Comparison of ENCODE assay signal across 1 cellular context in the genomic region with DNA sequence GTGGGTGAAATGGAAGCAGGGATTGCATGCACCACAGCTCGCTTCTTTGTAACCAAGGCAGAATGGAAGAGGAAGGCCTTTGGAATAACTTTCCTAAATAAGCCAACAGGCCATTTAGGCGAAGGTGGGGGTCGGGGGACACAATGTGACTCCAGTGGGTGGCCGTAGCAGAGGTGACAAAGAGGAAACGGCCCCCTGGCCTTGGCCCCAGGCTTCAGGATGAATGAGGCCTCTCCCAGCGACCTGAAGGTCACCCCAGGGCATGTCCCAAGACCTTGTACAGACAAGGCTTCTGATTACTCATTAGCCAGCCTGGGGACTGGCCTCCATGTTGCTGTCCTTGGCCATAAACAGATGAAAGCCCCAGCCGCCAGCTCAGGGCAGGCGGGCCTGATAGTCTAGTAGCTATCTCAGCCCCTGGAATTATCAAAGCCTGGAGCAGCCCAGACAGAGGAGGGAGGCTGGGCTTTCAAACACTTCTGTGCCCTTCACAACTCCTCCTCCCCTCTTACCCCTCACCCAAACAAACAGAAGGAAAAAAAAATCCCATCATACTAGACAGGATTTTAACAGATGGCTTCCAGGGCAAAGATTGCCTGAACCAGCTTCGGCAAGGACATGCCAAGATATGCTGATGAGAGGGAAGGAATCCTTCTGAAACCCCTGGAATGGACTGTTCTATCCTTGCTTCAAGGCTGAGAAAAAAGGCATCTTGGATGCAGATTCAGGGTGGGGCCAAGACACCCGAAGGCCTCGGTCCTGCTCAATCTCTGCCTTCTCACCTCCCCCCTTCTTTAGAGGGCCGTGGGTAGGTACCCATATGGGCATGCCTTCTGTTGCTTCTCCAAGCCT.
A peak's percentile ranks its signal among the peaks of the same experiment; 100 is the strongest.
TF ChIP-seq lines count a peak whose summit lies in the region.

No MANE protein-coding gene starts in this region.

TF ChIP-seq in HepG2, 621 proteins besides CTCF, POLR2A, EP300 and RAD21 (continued from another document and continues in another):
- TF ChIP-seq, protein P1, sequence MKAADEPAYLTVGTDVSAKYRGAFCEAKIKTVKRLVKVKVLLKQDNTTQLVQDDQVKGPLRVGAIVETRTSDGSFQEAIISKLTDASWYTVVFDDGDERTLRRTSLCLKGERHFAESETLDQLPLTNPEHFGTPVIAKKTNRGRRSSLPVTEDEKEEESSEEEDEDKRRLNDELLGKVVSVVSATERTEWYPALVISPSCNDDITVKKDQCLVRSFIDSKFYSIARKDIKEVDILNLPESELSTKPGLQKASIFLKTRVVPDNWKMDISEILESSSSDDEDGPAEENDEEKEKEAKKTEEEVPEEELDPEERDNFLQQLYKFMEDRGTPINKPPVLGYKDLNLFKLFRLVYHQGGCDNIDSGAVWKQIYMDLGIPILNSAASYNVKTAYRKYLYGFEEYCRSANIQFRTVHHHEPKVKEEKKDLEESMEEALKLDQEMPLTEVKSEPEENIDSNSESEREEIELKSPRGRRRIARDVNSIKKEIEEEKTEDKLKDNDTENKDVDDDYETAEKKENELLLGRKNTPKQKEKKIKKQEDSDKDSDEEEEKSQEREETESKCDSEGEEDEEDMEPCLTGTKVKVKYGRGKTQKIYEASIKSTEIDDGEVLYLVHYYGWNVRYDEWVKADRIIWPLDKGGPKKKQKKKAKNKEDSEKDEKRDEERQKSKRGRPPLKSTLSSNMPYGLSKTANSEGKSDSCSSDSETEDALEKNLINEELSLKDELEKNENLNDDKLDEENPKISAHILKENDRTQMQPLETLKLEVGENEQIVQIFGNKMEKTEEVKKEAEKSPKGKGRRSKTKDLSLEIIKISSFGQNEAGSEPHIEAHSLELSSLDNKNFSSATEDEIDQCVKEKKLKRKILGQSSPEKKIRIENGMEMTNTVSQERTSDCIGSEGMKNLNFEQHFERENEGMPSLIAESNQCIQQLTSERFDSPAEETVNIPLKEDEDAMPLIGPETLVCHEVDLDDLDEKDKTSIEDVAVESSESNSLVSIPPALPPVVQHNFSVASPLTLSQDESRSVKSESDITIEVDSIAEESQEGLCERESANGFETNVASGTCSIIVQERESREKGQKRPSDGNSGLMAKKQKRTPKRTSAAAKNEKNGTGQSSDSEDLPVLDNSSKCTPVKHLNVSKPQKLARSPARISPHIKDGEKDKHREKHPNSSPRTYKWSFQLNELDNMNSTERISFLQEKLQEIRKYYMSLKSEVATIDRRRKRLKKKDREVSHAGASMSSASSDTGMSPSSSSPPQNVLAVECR (CRISPR knock-in tag; IDR thresholded peaks at IDR 0.05; ENCODE audit: borderline replicate concordance), result peak; percentile 76; the same call in 1 of the 2 replicates
- 0 out of 2 replicates have a peak, but pooled peaks have one; percentile 66 for TF ChIP-seq ZFP90 (CRISPR knock-in tag; IDR thresholded peaks at IDR 0.05; ENCODE audit: borderline replicate concordance)
- no peak for TF ChIP-seq HDAC6 (IDR thresholded peaks at IDR 0.05; ENCODE audit: low read depth, low read length)
- TF ChIP-seq GABPB1 (CRISPR knock-in tag; IDR thresholded peaks at IDR 0.05), result peak; percentile 79
- no peak for TF ChIP-seq ZZZ3 (CRISPR knock-in tag; IDR thresholded peaks at IDR 0.05; ENCODE audit: borderline replicate concordance)
- no peak for TF ChIP-seq ZNF589 (CRISPR knock-in tag; conservative IDR thresholded peaks at IDR 0.05)
- no peak for TF ChIP-seq ZNF556 (CRISPR knock-in tag; IDR thresholded peaks at IDR 0.05; ENCODE audit: borderline replicate concordance)
- TF ChIP-seq, protein P2, sequence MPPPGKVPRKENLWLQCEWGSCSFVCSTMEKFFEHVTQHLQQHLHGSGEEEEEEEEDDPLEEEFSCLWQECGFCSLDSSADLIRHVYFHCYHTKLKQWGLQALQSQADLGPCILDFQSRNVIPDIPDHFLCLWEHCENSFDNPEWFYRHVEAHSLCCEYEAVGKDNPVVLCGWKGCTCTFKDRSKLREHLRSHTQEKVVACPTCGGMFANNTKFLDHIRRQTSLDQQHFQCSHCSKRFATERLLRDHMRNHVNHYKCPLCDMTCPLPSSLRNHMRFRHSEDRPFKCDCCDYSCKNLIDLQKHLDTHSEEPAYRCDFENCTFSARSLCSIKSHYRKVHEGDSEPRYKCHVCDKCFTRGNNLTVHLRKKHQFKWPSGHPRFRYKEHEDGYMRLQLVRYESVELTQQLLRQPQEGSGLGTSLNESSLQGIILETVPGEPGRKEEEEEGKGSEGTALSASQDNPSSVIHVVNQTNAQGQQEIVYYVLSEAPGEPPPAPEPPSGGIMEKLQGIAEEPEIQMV (CRISPR knock-in tag; IDR thresholded peaks at IDR 0.05; ENCODE audit: low read depth), result no peak
- TF ChIP-seq, protein P3, sequence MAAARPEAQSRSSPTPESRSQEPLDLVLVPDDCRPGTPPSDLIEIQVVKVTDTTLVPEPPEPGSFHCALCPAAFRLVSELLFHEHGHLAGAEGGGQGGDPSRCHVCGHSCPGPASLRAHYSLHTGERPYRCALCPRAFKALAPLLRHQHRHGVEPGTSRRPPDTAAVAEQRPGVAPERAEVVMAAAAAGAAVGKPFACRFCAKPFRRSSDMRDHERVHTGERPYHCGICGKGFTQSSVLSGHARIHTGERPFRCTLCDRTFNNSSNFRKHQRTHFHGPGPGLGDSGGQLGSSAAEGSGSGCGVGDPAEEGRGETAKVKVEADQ (CRISPR knock-in tag; IDR thresholded peaks at IDR 0.05; ENCODE audit: borderline replicate concordance), result peak; percentile 33; the same call in 1 of the 2 replicates
- 0 out of 2 replicates have a peak, but pooled peaks have one; percentile 61 for TF ChIP-seq HNRNPL (IDR thresholded peaks at IDR 0.05; ENCODE audit: low read depth, low read length)
- TF ChIP-seq CHD4 (IDR thresholded peaks at IDR 0.05; ENCODE audit: borderline replicate concordance, low read length), result no peak
- TF ChIP-seq RAD51 (IDR thresholded peaks at IDR 0.05; ENCODE audit: borderline replicate concordance), result no peak
- 0 out of 2 replicates have a peak, but pooled peaks have one; percentile 39 for TF ChIP-seq ZNF703 (CRISPR knock-in tag; IDR thresholded peaks at IDR 0.05; ENCODE audit: borderline replicate concordance)
- TF ChIP-seq, protein P4, sequence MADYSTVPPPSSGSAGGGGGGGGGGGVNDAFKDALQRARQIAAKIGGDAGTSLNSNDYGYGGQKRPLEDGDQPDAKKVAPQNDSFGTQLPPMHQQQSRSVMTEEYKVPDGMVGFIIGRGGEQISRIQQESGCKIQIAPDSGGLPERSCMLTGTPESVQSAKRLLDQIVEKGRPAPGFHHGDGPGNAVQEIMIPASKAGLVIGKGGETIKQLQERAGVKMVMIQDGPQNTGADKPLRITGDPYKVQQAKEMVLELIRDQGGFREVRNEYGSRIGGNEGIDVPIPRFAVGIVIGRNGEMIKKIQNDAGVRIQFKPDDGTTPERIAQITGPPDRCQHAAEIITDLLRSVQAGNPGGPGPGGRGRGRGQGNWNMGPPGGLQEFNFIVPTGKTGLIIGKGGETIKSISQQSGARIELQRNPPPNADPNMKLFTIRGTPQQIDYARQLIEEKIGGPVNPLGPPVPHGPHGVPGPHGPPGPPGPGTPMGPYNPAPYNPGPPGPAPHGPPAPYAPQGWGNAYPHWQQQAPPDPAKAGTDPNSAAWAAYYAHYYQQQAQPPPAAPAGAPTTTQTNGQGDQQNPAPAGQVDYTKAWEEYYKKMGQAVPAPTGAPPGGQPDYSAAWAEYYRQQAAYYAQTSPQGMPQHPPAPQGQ (CRISPR knock-in tag; IDR thresholded peaks at IDR 0.05; ENCODE audit: borderline replicate concordance), result no peak
- TF ChIP-seq ZFP62 (CRISPR knock-in tag; IDR thresholded peaks at IDR 0.05), result no peak
- TF ChIP-seq, protein P5, sequence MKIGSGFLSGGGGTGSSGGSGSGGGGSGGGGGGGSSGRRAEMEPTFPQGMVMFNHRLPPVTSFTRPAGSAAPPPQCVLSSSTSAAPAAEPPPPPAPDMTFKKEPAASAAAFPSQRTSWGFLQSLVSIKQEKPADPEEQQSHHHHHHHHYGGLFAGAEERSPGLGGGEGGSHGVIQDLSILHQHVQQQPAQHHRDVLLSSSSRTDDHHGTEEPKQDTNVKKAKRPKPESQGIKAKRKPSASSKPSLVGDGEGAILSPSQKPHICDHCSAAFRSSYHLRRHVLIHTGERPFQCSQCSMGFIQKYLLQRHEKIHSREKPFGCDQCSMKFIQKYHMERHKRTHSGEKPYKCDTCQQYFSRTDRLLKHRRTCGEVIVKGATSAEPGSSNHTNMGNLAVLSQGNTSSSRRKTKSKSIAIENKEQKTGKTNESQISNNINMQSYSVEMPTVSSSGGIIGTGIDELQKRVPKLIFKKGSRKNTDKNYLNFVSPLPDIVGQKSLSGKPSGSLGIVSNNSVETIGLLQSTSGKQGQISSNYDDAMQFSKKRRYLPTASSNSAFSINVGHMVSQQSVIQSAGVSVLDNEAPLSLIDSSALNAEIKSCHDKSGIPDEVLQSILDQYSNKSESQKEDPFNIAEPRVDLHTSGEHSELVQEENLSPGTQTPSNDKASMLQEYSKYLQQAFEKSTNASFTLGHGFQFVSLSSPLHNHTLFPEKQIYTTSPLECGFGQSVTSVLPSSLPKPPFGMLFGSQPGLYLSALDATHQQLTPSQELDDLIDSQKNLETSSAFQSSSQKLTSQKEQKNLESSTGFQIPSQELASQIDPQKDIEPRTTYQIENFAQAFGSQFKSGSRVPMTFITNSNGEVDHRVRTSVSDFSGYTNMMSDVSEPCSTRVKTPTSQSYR (CRISPR knock-in tag; IDR thresholded peaks at IDR 0.05; ENCODE audit: borderline replicate concordance), result peak; percentile 64
- peak; percentile 63; the same call in 1 of the 2 replicates for TF ChIP-seq ZNF235 (CRISPR knock-in tag; IDR thresholded peaks at IDR 0.05; ENCODE audit: borderline replicate concordance)
- no peak for TF ChIP-seq ZNF543 (CRISPR knock-in tag; IDR thresholded peaks at IDR 0.05)
- peak; percentile 80; the same call in 1 of the 2 replicates for TF ChIP-seq ZNF124 (CRISPR knock-in tag; IDR thresholded peaks at IDR 0.05)
- 0 out of 2 replicates have a peak, but pooled peaks have one; percentile 75 for TF ChIP-seq ZNF614 (CRISPR knock-in tag; IDR thresholded peaks at IDR 0.05; ENCODE audit: borderline replicate concordance)
- TF ChIP-seq ZNF720 (CRISPR knock-in tag; IDR thresholded peaks at IDR 0.05), result no peak
- TF ChIP-seq, protein P6, sequence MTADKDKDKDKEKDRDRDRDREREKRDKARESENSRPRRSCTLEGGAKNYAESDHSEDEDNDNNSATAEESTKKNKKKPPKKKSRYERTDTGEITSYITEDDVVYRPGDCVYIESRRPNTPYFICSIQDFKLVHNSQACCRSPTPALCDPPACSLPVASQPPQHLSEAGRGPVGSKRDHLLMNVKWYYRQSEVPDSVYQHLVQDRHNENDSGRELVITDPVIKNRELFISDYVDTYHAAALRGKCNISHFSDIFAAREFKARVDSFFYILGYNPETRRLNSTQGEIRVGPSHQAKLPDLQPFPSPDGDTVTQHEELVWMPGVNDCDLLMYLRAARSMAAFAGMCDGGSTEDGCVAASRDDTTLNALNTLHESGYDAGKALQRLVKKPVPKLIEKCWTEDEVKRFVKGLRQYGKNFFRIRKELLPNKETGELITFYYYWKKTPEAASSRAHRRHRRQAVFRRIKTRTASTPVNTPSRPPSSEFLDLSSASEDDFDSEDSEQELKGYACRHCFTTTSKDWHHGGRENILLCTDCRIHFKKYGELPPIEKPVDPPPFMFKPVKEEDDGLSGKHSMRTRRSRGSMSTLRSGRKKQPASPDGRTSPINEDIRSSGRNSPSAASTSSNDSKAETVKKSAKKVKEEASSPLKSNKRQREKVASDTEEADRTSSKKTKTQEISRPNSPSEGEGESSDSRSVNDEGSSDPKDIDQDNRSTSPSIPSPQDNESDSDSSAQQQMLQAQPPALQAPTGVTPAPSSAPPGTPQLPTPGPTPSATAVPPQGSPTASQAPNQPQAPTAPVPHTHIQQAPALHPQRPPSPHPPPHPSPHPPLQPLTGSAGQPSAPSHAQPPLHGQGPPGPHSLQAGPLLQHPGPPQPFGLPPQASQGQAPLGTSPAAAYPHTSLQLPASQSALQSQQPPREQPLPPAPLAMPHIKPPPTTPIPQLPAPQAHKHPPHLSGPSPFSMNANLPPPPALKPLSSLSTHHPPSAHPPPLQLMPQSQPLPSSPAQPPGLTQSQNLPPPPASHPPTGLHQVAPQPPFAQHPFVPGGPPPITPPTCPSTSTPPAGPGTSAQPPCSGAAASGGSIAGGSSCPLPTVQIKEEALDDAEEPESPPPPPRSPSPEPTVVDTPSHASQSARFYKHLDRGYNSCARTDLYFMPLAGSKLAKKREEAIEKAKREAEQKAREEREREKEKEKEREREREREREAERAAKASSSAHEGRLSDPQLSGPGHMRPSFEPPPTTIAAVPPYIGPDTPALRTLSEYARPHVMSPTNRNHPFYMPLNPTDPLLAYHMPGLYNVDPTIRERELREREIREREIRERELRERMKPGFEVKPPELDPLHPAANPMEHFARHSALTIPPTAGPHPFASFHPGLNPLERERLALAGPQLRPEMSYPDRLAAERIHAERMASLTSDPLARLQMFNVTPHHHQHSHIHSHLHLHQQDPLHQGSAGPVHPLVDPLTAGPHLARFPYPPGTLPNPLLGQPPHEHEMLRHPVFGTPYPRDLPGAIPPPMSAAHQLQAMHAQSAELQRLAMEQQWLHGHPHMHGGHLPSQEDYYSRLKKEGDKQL (CRISPR knock-in tag; IDR thresholded peaks at IDR 0.05; ENCODE audit: low read depth), result peak; percentile 88
- TF ChIP-seq, protein P7, sequence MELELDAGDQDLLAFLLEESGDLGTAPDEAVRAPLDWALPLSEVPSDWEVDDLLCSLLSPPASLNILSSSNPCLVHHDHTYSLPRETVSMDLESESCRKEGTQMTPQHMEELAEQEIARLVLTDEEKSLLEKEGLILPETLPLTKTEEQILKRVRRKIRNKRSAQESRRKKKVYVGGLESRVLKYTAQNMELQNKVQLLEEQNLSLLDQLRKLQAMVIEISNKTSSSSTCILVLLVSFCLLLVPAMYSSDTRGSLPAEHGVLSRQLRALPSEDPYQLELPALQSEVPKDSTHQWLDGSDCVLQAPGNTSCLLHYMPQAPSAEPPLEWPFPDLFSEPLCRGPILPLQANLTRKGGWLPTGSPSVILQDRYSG (CRISPR knock-in tag; IDR thresholded peaks at IDR 0.05), result no peak
- TF ChIP-seq ZNF296 (CRISPR knock-in tag; conservative IDR thresholded peaks at IDR 0.05), result no peak
- TF ChIP-seq ZNF160 (CRISPR knock-in tag; IDR thresholded peaks at IDR 0.05), result no peak; the same call in 1 of the 2 replicates
- TF ChIP-seq FOSL2 (CRISPR knock-in tag; IDR thresholded peaks at IDR 0.05), result peak; percentile 92
- no peak for TF ChIP-seq ZNF33A (CRISPR knock-in tag; IDR thresholded peaks at IDR 0.05; ENCODE audit: borderline replicate concordance)
- peak; percentile 84 for TF ChIP-seq POGZ (CRISPR knock-in tag; IDR thresholded peaks at IDR 0.05)
- no peak for TF ChIP-seq RNF2 (conservative IDR thresholded peaks at IDR 0.05; ENCODE audit: low read depth)
- peak; percentile 22 for TF ChIP-seq PHF8 (CRISPR knock-in tag; IDR thresholded peaks at IDR 0.05)
- peak; percentile 67; the same call in 1 of the 2 replicates for TF ChIP-seq NKX3-1 (CRISPR knock-in tag; IDR thresholded peaks at IDR 0.05)
- TF ChIP-seq ZNF329 (CRISPR knock-in tag; IDR thresholded peaks at IDR 0.05; ENCODE audit: low read depth), result 0 out of 2 replicates have a peak, but pooled peaks have one; percentile 37
- no peak for TF ChIP-seq GZF1 (CRISPR knock-in tag; IDR thresholded peaks at IDR 0.05)
- no peak for TF ChIP-seq ATF7-NPFF (CRISPR knock-in tag; IDR thresholded peaks at IDR 0.05; ENCODE audit: low read depth)
- TF ChIP-seq, protein P8, sequence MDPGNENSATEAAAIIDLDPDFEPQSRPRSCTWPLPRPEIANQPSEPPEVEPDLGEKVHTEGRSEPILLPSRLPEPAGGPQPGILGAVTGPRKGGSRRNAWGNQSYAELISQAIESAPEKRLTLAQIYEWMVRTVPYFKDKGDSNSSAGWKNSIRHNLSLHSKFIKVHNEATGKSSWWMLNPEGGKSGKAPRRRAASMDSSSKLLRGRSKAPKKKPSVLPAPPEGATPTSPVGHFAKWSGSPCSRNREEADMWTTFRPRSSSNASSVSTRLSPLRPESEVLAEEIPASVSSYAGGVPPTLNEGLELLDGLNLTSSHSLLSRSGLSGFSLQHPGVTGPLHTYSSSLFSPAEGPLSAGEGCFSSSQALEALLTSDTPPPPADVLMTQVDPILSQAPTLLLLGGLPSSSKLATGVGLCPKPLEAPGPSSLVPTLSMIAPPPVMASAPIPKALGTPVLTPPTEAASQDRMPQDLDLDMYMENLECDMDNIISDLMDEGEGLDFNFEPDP (CRISPR knock-in tag; conservative IDR thresholded peaks at IDR 0.05), result no peak
